In genomic region chr9:90656876-90657275, GRCh38 we compare ENCODE assay signal across 3 cellular contexts. TPM values are rescaled to one million over a fixed set of nuclear protein-coding genes. Genes with fewer than 3 reads are reported as not detected.
"Had no signal": no experiment of that assay in that cellular context is flagged by ENCODE, and none has a peak within 500 bp of the region (broad histone marks: within the 10 kb centered on the region; RNA-seq: fewer than 3 reads in every experiment).

No MANE protein-coding gene starts in this region.

RNA-seq across cellular contexts. Expression of gene DIRAS2, which starts 14.3 kb away (rescaled TPM):
- total RNA-seq: GM23248, H9, HFFc6 had no signal
- polyA plus RNA-seq: GM23248 had no signal
